Comparison of ENCODE assay signal across 5 cellular contexts in genomic region chr6:61087986-61088385, GRCh38.
DNase-seq lines count a peak whose midpoint lies in the region; ATAC-seq, FAIRE-seq and TF ChIP-seq lines count a peak whose summit lies in the region.
"Not testable (repeated sequence)": the region's sequence is repeated elsewhere in the genome, so short reads cannot be mapped to it uniquely, and the experiment has no call there.

No MANE protein-coding gene starts in this region.

- H3K79me2 ChIP-seq in keratinocyte (ENCODE audit: control insufficient read depth, insufficient read depth, low read length), result not testable (repeated sequence)

- H3K27me3 ChIP-seq in keratinocyte (ENCODE audit: control insufficient read depth, extremely low read depth, insufficient read depth, low read length); left lung; lower lobe of right lung (ENCODE audit: low read depth); lung (ENCODE audit: control insufficient read depth, insufficient read depth): not testable (repeated sequence)

- H3K27ac ChIP-seq in keratinocyte (ENCODE audit: control insufficient read depth, insufficient read depth, low read length); left lung; lower lobe of right lung; lung (ENCODE audit: low read depth in 1 of 2, low read length in 1 of 2): not testable (repeated sequence)

- not testable (repeated sequence) for H3K4me3 ChIP-seq in keratinocyte (ENCODE audit: control insufficient read depth in 2 of 3, extremely low read depth in 1 of 3, insufficient read depth in 2 of 3, low read depth in 1 of 3, low read length in 3 of 3); left lung; lower lobe of right lung; lung

- not testable (repeated sequence) for H4K20me1 ChIP-seq in keratinocyte (ENCODE audit: control insufficient read depth, extremely low read depth, insufficient read depth, low read length)

- TF ChIP-seq CTCF in keratinocyte (optimal IDR thresholded peaks at IDR 0.05 in 1 of 3, IDR thresholded peaks at IDR 0.05 in 1 of 3, conservative IDR thresholded peaks at IDR 0.05 in 1 of 3; ENCODE audit: extremely low read depth in 1 of 3, insufficient read depth in 2 of 3, low read length in 3 of 3); left lung (IDR thresholded peaks at IDR 0.05); lower lobe of right lung (IDR thresholded peaks at IDR 0.05); lung (IDR thresholded peaks at IDR 0.05; ENCODE audit: control extremely low read depth, extremely low read depth): not testable (repeated sequence)

- H3K4me1 ChIP-seq in keratinocyte (ENCODE audit: control insufficient read depth, extremely low read depth, insufficient read depth, low read length); left lung; lower lobe of right lung; lung (ENCODE audit: control insufficient read depth in 2 of 2, insufficient read depth in 2 of 2, low read length in 2 of 2): not testable (repeated sequence)

- dilution Hi-C loops in keratinocyte (cut with MboI; ENCODE audit: extremely low pct_ligation_motif_present, low sequenced_read_pairs), result not testable (repeated sequence)

- not testable (repeated sequence) for H3K9me1 ChIP-seq in keratinocyte (ENCODE audit: control insufficient read depth, extremely low read depth, insufficient read depth, low read length)

- 57 to 70% methylated on average over 1 of the region's 1 CpG for WGBS in lung, 2 donors

- peak; percentile 77 for DNase-seq in DMS53 (lab: John Stamatoyannopoulos, UW)
- DNase-seq in keratinocyte (ENCODE audit: low read depth, low spot score); left lung; lower lobe of right lung; lung (ENCODE audit: low spot score): not testable (repeated sequence)

- intact Hi-C loops in left lung (cut with DNase I); lower lobe of right lung (cut with DNase I): not testable (repeated sequence)

- not testable (repeated sequence) for H3K4me2 ChIP-seq in keratinocyte (ENCODE audit: control insufficient read depth, extremely low read depth, insufficient read depth, low read depth, low read length)

- H3K36me3 ChIP-seq in keratinocyte (ENCODE audit: control insufficient read depth in 2 of 2, extremely low read depth in 1 of 2, insufficient read depth in 2 of 2, low read length in 2 of 2); left lung; lower lobe of right lung; lung (ENCODE audit: control insufficient read depth in 2 of 2, insufficient read depth in 2 of 2, low read length in 2 of 2): not testable (repeated sequence)

- peak; percentile 89 for ATAC-seq in left lung
- peak; percentile 47 to 83 for ATAC-seq in lower lobe of right lung
- ATAC-seq in lung (ENCODE audit: insufficient read depth, low FRiP score), result peak; percentile 34

- peak overlapping the region; percentile 19 for H2AFZ ChIP-seq in keratinocyte (ENCODE audit: control insufficient read depth, low read length)

- not testable (repeated sequence) for H3K9me3 ChIP-seq in keratinocyte (ENCODE audit: control insufficient read depth, low read depth, low read length); left lung; lower lobe of right lung; lung (ENCODE audit: control insufficient read depth in 2 of 2, insufficient read depth in 1 of 2, low read length in 1 of 2)

- H3K9ac ChIP-seq in keratinocyte (ENCODE audit: control insufficient read depth, extremely low read depth, insufficient read depth, low read length), result not testable (repeated sequence)

- not testable (repeated sequence) for FAIRE-seq in keratinocyte (lab: Jason Lieb, UNC)

Comparison
In these comparisons a context has a peak if more than half of its experiments do, and no peak if none do; other contexts are left out.
1. ATAC-seq: peak in every context shown above with its lines; median percentile 89 in left lung; 65 in lower lobe of right lung; 34 in lung.